Comparison of ENCODE assay signal across 8 cellular contexts in genomic region chr12:89949457-89950195, GRCh38.
A peak's percentile ranks its signal among the peaks of the same experiment; 100 is the strongest.
DNase-seq lines count a peak whose midpoint lies in the region; ATAC-seq, FAIRE-seq and TF ChIP-seq lines count a peak whose summit lies in the region.

No MANE protein-coding gene starts in this region.

- peak overlapping the region; percentile 25 for H3K27ac ChIP-seq in CD8-positive, alpha-beta T cell (ENCODE audit: low read depth, low read length)
- no peak overlapping the region for H3K27ac ChIP-seq in thyroid gland

- no peaks in the 10 kb centered on the region for H3K36me3 ChIP-seq in CD8-positive, alpha-beta T cell (ENCODE audit: insufficient read depth, low read length)
- no peaks in the 10 kb centered on the region for H3K36me3 ChIP-seq in thyroid gland

- H3K4me1 ChIP-seq in CD8-positive, alpha-beta T cell (ENCODE audit: insufficient read depth, low read length): peaks cover 36% of the 10 kb centered on the region
- H3K4me1 ChIP-seq in thyroid gland: peaks cover 0 to 8% of the 10 kb centered on the region in 2 donors

- peaks cover 47% of the 10 kb centered on the region for H3K4me1 Mint-ChIP-seq in CD8-positive, alpha-beta T cell (ENCODE audit: low read depth)
- H3K4me1 Mint-ChIP-seq in neural crest cell: peaks cover 31% of the 10 kb centered on the region

- peak; percentile 45 for TF ChIP-seq CTCF in CD8-positive, alpha-beta T cell (IDR thresholded peaks at IDR 0.05)
- TF ChIP-seq CTCF in neural crest cell (conservative IDR thresholded peaks at IDR 0.05): peak; percentile 41
- TF ChIP-seq CTCF in thyroid gland (IDR thresholded peaks at IDR 0.05): no peak

- no peaks in the 10 kb centered on the region for H3K27me3 ChIP-seq in CD8-positive, alpha-beta T cell (ENCODE audit: insufficient read depth, low read length)
- no peaks in the 10 kb centered on the region for H3K27me3 ChIP-seq in thyroid gland

- peak; percentile 96 for FAIRE-seq in GM19239 (lab: Jason Lieb, UNC)

- peak; percentile 90 for ATAC-seq in CD8-positive, alpha-beta T cell
- peak; percentile 96 for ATAC-seq in HG03159 (IDR thresholded peaks at IDR 0.05; ENCODE audit: unreplicated experiment)

- peak overlapping the region; percentile 53 for H3K4me3 Mint-ChIP-seq in CD8-positive, alpha-beta T cell
- no peak overlapping the region for H3K4me3 Mint-ChIP-seq in neural crest cell

- intact Hi-C loops in CD8-positive, alpha-beta T cell (cut with DNase I, micrococcal nuclease): loop anchor here (1.0 to 10.0 kb wide), 8 partner anchors 67 to 1807 kb away; partner anchors contain the start of genes ATP2B1 (in 1 of the 2), CEP290 (in 1 of the 2) and TMTC3 (in 1 of the 2)
- intact Hi-C loops in thyroid gland (cut with DNase I): no loop called here

- no peaks in the 10 kb centered on the region for H3K9me3 ChIP-seq in CD8-positive, alpha-beta T cell (ENCODE audit: low read length)
- H3K9me3 ChIP-seq in thyroid gland: no peaks in the 10 kb centered on the region

- no peaks in the 10 kb centered on the region for H3K36me3 Mint-ChIP-seq in CD8-positive, alpha-beta T cell
- no peaks in the 10 kb centered on the region for H3K36me3 Mint-ChIP-seq in neural crest cell (ENCODE audit: low read depth)

- H3K9me3 Mint-ChIP-seq in CD8-positive, alpha-beta T cell: no peaks in the 10 kb centered on the region
- H3K9me3 Mint-ChIP-seq in neural crest cell: peaks cover 2% of the 10 kb centered on the region

- WGBS in thyroid gland, 2 donors: 54 to 55% methylated on average over 4 of the region's 4 CpGs

- H3K27ac Mint-ChIP-seq in CD8-positive, alpha-beta T cell: peak overlapping the region; percentile 75
- H3K27ac Mint-ChIP-seq in neural crest cell (ENCODE audit: unreplicated experiment): no peak overlapping the region

- no peak for TF ChIP-seq POLR2A in thyroid gland (IDR thresholded peaks at IDR 0.05)

- DNase-seq in CD8-positive, alpha-beta T cell: peak in 6 of 7 experiments; percentile 23 to 56 (median 52)
- peak; percentile 42 for DNase-seq in GM19239 (ENCODE audit: insufficient read length, low spot score)
- DNase-seq in T follicular helper cell (ENCODE audit: low read depth): peak; percentile 52
- DNase-seq in effector CD8-positive, alpha-beta T cell (lab: John Stamatoyannopoulos, UW): peak; percentile 13
- DNase-seq in neural crest cell (ENCODE audit: low read depth, low spot score): no peak
- no peak for DNase-seq in SKM-1 (lab: John Stamatoyannopoulos, UW; ENCODE audit: unreplicated experiment)
- no peak for DNase-seq in thyroid gland

- no peaks in the 10 kb centered on the region for H3K27me3 Mint-ChIP-seq in CD8-positive, alpha-beta T cell (ENCODE audit: low read depth)
- no peaks in the 10 kb centered on the region for H3K27me3 Mint-ChIP-seq in neural crest cell (ENCODE audit: low read depth)

- POLR2A ChIA-PET in CD8-positive, alpha-beta T cell (lab: Charles Lee): interaction anchor here (0.8 to 1.8 kb wide), 6 partner anchors 64 to 241 kb away, joined by 3 to 9 read pairs (median 4); partner anchors contain the start of gene ATP2B1

- CTCF ChIA-PET in CD8-positive, alpha-beta T cell (lab: Charles Lee): interaction anchor here (0.7 to 3.3 kb wide), 19 partner anchors 12 to 621 kb away, joined by 3 to 14 read pairs (median 3); no protein-coding TSS in a partner anchor

- no peak overlapping the region for H3K4me3 ChIP-seq in CD8-positive, alpha-beta T cell (ENCODE audit: low read depth, low read length)
- no peak overlapping the region for H3K4me3 ChIP-seq in thyroid gland (replicated peaks in 1 of 3)

Comparison
In these comparisons a context has a peak if more than half of its experiments do, and no peak if none do; other contexts are left out.
1. DNase-seq: peak in CD8-positive, alpha-beta T cell (6 of 7), GM19239 (single experiment), T follicular helper cell (single experiment) and effector CD8-positive, alpha-beta T cell (single experiment); none in neural crest cell (single experiment), SKM-1 (single experiment) and thyroid gland (0 of 2).
2. CTCF ChIP-seq: peak in CD8-positive, alpha-beta T cell (single experiment) and neural crest cell (single experiment); none in thyroid gland (0 of 6).